Comparison of ENCODE assay signal across 23 cellular contexts in genomic region chr1:43536864-43537358, GRCh38. TPM values are rescaled to one million over a fixed set of nuclear protein-coding genes. Genes with fewer than 3 reads are reported as not detected.
DNase-seq lines count a peak whose midpoint lies in the region; ATAC-seq and TF ChIP-seq lines count a peak whose summit lies in the region.
"Had no signal": no experiment of that assay in that cellular context is flagged by ENCODE, and none has a peak within 500 bp of the region (broad histone marks: within the 10 kb centered on the region; RNA-seq: fewer than 3 reads in every experiment).

No MANE protein-coding gene starts in this region.

- H3K9me3 ChIP-seq in esophagus squamous epithelium (no peaks in the 10 kb centered on the region), parathyroid adenoma (ENCODE audit: control insufficient read depth, low read length) (no peaks in the 10 kb centered on the region)
- H3K9me3 ChIP-seq: A549; BLaER1 treated with 17β-estradiol and CSF1 and Interleukin-3, amounts not matched to agents 10 nM and 100 nM; SK-N-SH; thyroid gland had no signal

- H3K36me3 ChIP-seq in esophagus squamous epithelium = peaks cover 0 to 31% (median 0%) of the 10 kb centered on the region in 3 donors
- no peaks in the 10 kb centered on the region for H3K36me3 ChIP-seq in parathyroid adenoma (ENCODE audit: control insufficient read depth, insufficient read depth, low read length)
- H3K36me3 ChIP-seq: thyroid gland had no signal

- H3K4me1 ChIP-seq in esophagus squamous epithelium (peaks cover 40 to 100% (median 66%) of the 10 kb centered on the region in 3 donors), parathyroid adenoma (peaks cover 37% of the 10 kb centered on the region)

- no peaks in the 10 kb centered on the region for H3K9me3 Mint-ChIP-seq in stimulated activated naive CD8-positive, alpha-beta T cell treated with anti-CD3 and anti-CD28 coated beads, Interleukin-15, amount 100 ng/mL, for 72 hours
- H3K9me3 Mint-ChIP-seq: activated T-cell treated with anti-CD3 and anti-CD28 coated beads, Interleukin-2, amount 50 U/mL, for 24 hours; stimulated activated effector memory CD8-positive, alpha-beta T cell treated with anti-CD3 and anti-CD28 coated beads, Interleukin-12 subunit alpha, Interleukin-12 subunit beta, amount 100 ng/mL, for 72 hours had no signal

- intact Hi-C loops in Right ventricle myocardium inferior (cut with DNase I) (no loop called here), Right ventricle myocardium superior (cut with DNase I) (loop anchor here (10.0 kb wide), 1 partner anchor 118 kb away; the partner anchor contains the start of gene KDM4A), esophagus squamous epithelium (cut with DNase I) (no loop called here)

- TF ChIP-seq CTCF in esophagus squamous epithelium (IDR thresholded peaks at IDR 0.05) (no peak), parathyroid adenoma (IDR thresholded peaks at IDR 0.05) (no peak)

- H3K4me3 ChIP-seq in esophagus squamous epithelium (no peak overlapping the region), parathyroid adenoma (ENCODE audit: low read depth, low read length) (no peak overlapping the region)
- H3K4me3 ChIP-seq: A549; BLaER1 treated with 17β-estradiol and CSF1 and Interleukin-3, amounts not matched to agents 10 nM and 100 nM; coronary artery; GM23248; thyroid gland had no signal

- WGBS in esophagus squamous epithelium, 2 donors = 42 to 50% methylated on average over 11 of the region's 11 CpGs

- DNase-seq in Right ventricle myocardium inferior (ENCODE audit: missing footprints) = peak; percentile 21
- DNase-seq in Right ventricle myocardium superior = no peak
- no peak for DNase-seq in esophagus squamous epithelium (lab: John Stamatoyannopoulos, UW)
- no peak for DNase-seq in ureter (ENCODE audit: low spot score)
- no peak for DNase-seq in NOMO-1 treated with dmso at 0.1 percent for 144 hours (lab: John Stamatoyannopoulos, UW; ENCODE audit: unreplicated experiment)
- DNase-seq in stimulated activated naive CD8-positive, alpha-beta T cell treated with anti-CD3 and anti-CD28 coated beads, Interleukin-15, amount 100 ng/mL, for 72 hours = no peak
- DNase-seq: activated CD4-positive, CD25-positive, alpha-beta regulatory T cell; activated CD8-positive, alpha-beta T cell treated with anti-CD3 and anti-CD28 coated beads, Interleukin-2, amount 10 ng/mL, durations not matched to agents 7 days and 5 days; activated naive CD4-positive, alpha-beta T cell treated with anti-CD3 and anti-CD28 coated beads, Interleukin-2, amount 50 U/mL, for 16 hours; activated T-cell treated with anti-CD3 and anti-CD28 coated beads, Interleukin-2, amount 50 U/mL, for 24 hours; GM23248; kidney glomerular epithelial cell; NCI-H1436 treated with DMSO at 0.1 percent for 48 hours; NCI-H2171 treated with DMSO at 0.1 percent for 48 hours; NCI-H748 treated with DMSO at 0.1 percent for 48 hours; SK-N-SH had no signal

- peaks cover 15% of the 10 kb centered on the region for H3K4me1 Mint-ChIP-seq in stimulated activated naive CD8-positive, alpha-beta T cell treated with anti-CD3 and anti-CD28 coated beads, Interleukin-15, amount 100 ng/mL, for 72 hours

- no peak overlapping the region for H3K4me3 Mint-ChIP-seq in stimulated activated naive CD8-positive, alpha-beta T cell treated with anti-CD3 and anti-CD28 coated beads, Interleukin-15, amount 100 ng/mL, for 72 hours
- H3K4me3 Mint-ChIP-seq: activated CD8-positive, alpha-beta T cell treated with anti-CD3 and anti-CD28 coated beads, Interleukin-2, amount 10 ng/mL, durations not matched to agents 7 days and 5 days; activated T-cell treated with anti-CD3 and anti-CD28 coated beads, Interleukin-2, amount 50 U/mL, for 24 hours; stimulated activated effector memory CD8-positive, alpha-beta T cell treated with anti-CD3 and anti-CD28 coated beads, Interleukin-12 subunit alpha, Interleukin-12 subunit beta, amount 100 ng/mL, for 72 hours had no signal

- H3K27me3 ChIP-seq in esophagus squamous epithelium = no peaks in the 10 kb centered on the region
- H3K27me3 ChIP-seq in parathyroid adenoma (ENCODE audit: control insufficient read depth, insufficient read depth, low read length) = no peaks in the 10 kb centered on the region
- H3K27me3 ChIP-seq: thyroid gland had no signal

- no peak overlapping the region for H2AFZ ChIP-seq in parathyroid adenoma
- H2AFZ ChIP-seq: GM23248 had no signal

- H3K27me3 Mint-ChIP-seq in stimulated activated naive CD8-positive, alpha-beta T cell treated with anti-CD3 and anti-CD28 coated beads, Interleukin-15, amount 100 ng/mL, for 72 hours = peaks cover 15% of the 10 kb centered on the region

- peak overlapping the region; percentile 66 to 96 (median 84) for H3K27ac ChIP-seq in esophagus squamous epithelium
- H3K27ac ChIP-seq in parathyroid adenoma = peak overlapping the region; percentile 80
- H3K27ac ChIP-seq: A549; BLaER1 treated with 17β-estradiol and CSF1 and Interleukin-3, amounts not matched to agents 10 nM and 100 nM; GM23248 had no signal

- no peak overlapping the region for H3K27ac Mint-ChIP-seq in stimulated activated naive CD8-positive, alpha-beta T cell treated with anti-CD3 and anti-CD28 coated beads, Interleukin-15, amount 100 ng/mL, for 72 hours
- H3K27ac Mint-ChIP-seq: activated CD8-positive, alpha-beta T cell treated with anti-CD3 and anti-CD28 coated beads, Interleukin-2, amount 10 ng/mL, durations not matched to agents 7 days and 5 days; activated T-cell treated with anti-CD3 and anti-CD28 coated beads, Interleukin-2, amount 50 U/mL, for 24 hours; stimulated activated effector memory CD8-positive, alpha-beta T cell treated with anti-CD3 and anti-CD28 coated beads, Interleukin-12 subunit alpha, Interleukin-12 subunit beta, amount 100 ng/mL, for 72 hours had no signal

- no peak for ATAC-seq in Right ventricle myocardium inferior
- no peak for ATAC-seq in Right ventricle myocardium superior (ENCODE audit: poor library complexity)
- no peak for ATAC-seq in stimulated activated naive CD8-positive, alpha-beta T cell treated with anti-CD3 and anti-CD28 coated beads, Interleukin-15, amount 100 ng/mL, for 72 hours
- no peak for ATAC-seq in HG03571 (IDR thresholded peaks at IDR 0.05; ENCODE audit: unreplicated experiment)
- ATAC-seq: A549; activated CD8-positive, alpha-beta T cell treated with anti-CD3 and anti-CD28 coated beads, Interleukin-2, amount 10 ng/mL, durations not matched to agents 7 days and 5 days; stimulated activated effector memory CD8-positive, alpha-beta T cell treated with anti-CD3 and anti-CD28 coated beads, Interleukin-12 subunit alpha, Interleukin-12 subunit beta, amount 100 ng/mL, for 72 hours had no signal

- TF ChIP-seq POLR2A in esophagus squamous epithelium (IDR thresholded peaks at IDR 0.05) = no peak

- no peaks in the 10 kb centered on the region for H3K79me2 ChIP-seq in parathyroid adenoma

- H3K4me2 ChIP-seq in parathyroid adenoma (ENCODE audit: low read length) = no peak overlapping the region
- H3K4me2 ChIP-seq: A549; BLaER1 treated with 17β-estradiol and CSF1 and Interleukin-3, amounts not matched to agents 10 nM and 100 nM; SK-N-SH had no signal

- H3K9ac ChIP-seq in parathyroid adenoma = no peak overlapping the region
- H3K9ac ChIP-seq: BLaER1 treated with 17β-estradiol and CSF1 and Interleukin-3, amounts not matched to agents 10 nM and 100 nM; GM23248; SK-N-SH had no signal

RNA-seq across cellular contexts. Expression of gene PTPRF, which starts 6.2 kb away (rescaled TPM):
- 7.7 TPM for total RNA-seq in Right ventricle myocardium inferior
- total RNA-seq in Right ventricle myocardium superior = 4.2 TPM
- total RNA-seq in esophagus squamous epithelium = 100 to 1,000 TPM; 104 to 243 (median 112) TPM
- 405 TPM for total RNA-seq in ureter

Comparison
In these comparisons a context has a peak if more than half of its experiments do, and no peak if none do; other contexts are left out.
1. RNA of gene PTPRF, which starts 6.2 kb away (total RNA-seq): 405 TPM in ureter (single experiment) and 104 to 243 TPM in esophagus squamous epithelium; 7.7 TPM in Right ventricle myocardium inferior (single experiment) and 4.2 TPM in Right ventricle myocardium superior (single experiment); every median in the first group is over 10 times any median in the second.